ENCODE assay signal across 8 cellular contexts in genomic region chr16:9090960-9091866, GRCh38. TPM values are rescaled to one million over a fixed set of nuclear protein-coding genes. Genes with fewer than 3 reads are reported as not detected.
DNase-seq lines count a peak whose midpoint lies in the region; TF ChIP-seq lines count a peak whose summit lies in the region.

TSS of gene HAPSTR1 (plus strand) at chr16:9091644. CDS start at chr16:9092045, 401 bp downstream.

- peak; percentile 99 to 100 for DNase-seq in HAP-1 (ENCODE audit: low spot score in 2 of 2)
- DNase-seq in MM.1S: peak; percentile 100
- DNase-seq in SIG-M5 (lab: John Stamatoyannopoulos, UW): peak; percentile 94
- DNase-seq in activated gamma-delta T cell treated with Interleukin-2 at 50 U/mL for 16 hours: peak; percentile 99
- DNase-seq in fibroblast of villous mesenchyme (ENCODE audit: low read depth): peak; percentile 100
- peak; percentile 99 for DNase-seq in neural crest cell (ENCODE audit: low read depth, low spot score)

- H3K9ac ChIP-seq in ES-I3 (ENCODE audit: low read depth, low read length) (peak within 1 kb of the TSS; percentile 97), MM.1S (ENCODE audit: low read length) (peak within 1 kb of the TSS; percentile 91), stomach smooth muscle (ENCODE audit: low read length in 2 of 2) (peak within 1 kb of the TSS; percentile 90)

- peaks cover 22% of the 10 kb centered on the region for H3K4me1 ChIP-seq in ES-I3 (ENCODE audit: insufficient read depth, low read length)
- H3K4me1 ChIP-seq in HAP-1: peaks cover 17% of the 10 kb centered on the region
- H3K4me1 ChIP-seq in MM.1S (ENCODE audit: low read length): peaks cover 21% of the 10 kb centered on the region
- H3K4me1 ChIP-seq in stomach smooth muscle (ENCODE audit: control insufficient read depth, insufficient read depth, low read length): peaks cover 15% of the 10 kb centered on the region

- H3K36me3 Mint-ChIP-seq in neural crest cell (ENCODE audit: low read depth): peaks cover 10% of the 10 kb centered on the region

- H3K27me3 Mint-ChIP-seq in neural crest cell (ENCODE audit: low read depth): peaks cover 3% of the 10 kb centered on the region

- peak within 1 kb of the TSS; percentile 96 for H3K4me2 ChIP-seq in MM.1S (ENCODE audit: low read depth, low read length)

- H3K9me3 ChIP-seq in ES-I3 (ENCODE audit: control insufficient read depth, insufficient read depth, low read length) (no peaks in the 10 kb centered on the region), HAP-1 (no peaks in the 10 kb centered on the region), MM.1S (replicated peaks; ENCODE audit: insufficient read depth, low read length) (no peaks in the 10 kb centered on the region), stomach smooth muscle (ENCODE audit: control insufficient read depth in 2 of 2, low read length in 2 of 2) (no peaks in the 10 kb centered on the region)

- H3K9me3 Mint-ChIP-seq in neural crest cell: no peaks in the 10 kb centered on the region

- in situ Hi-C loops in HAP-1 (cut with MboI; ENCODE audit: low sequenced_read_pairs): no loop called here

- no peaks in the 10 kb centered on the region for H3K27me3 ChIP-seq in HAP-1 (ENCODE audit: low read depth)
- H3K27me3 ChIP-seq in MM.1S (replicated peaks; ENCODE audit: insufficient read depth, low read length): no peaks in the 10 kb centered on the region
- H3K27me3 ChIP-seq in stomach smooth muscle (ENCODE audit: control insufficient read depth in 1 of 2, insufficient read depth in 2 of 2, low read length in 2 of 2): no peaks in the 10 kb centered on the region

- peaks cover 39% of the 10 kb centered on the region for H3K4me1 Mint-ChIP-seq in neural crest cell

- H2AFZ ChIP-seq in MM.1S (ENCODE audit: low read length): peak within 1 kb of the TSS; percentile 94

- peaks cover 33% of the 10 kb centered on the region for H4K20me1 ChIP-seq in MM.1S (ENCODE audit: insufficient read depth, low read length)

- peak within 1 kb of the TSS; percentile 99 for H3K4me3 Mint-ChIP-seq in neural crest cell

- no peaks in the 10 kb centered on the region for H3K9me2 ChIP-seq in MM.1S (replicated peaks; ENCODE audit: insufficient read depth, low read length)

- peak within 1 kb of the TSS; percentile 68 for H3K27ac ChIP-seq in MM.1S (ENCODE audit: low read length)
- H3K27ac ChIP-seq in stomach smooth muscle (ENCODE audit: low read length): peak within 1 kb of the TSS; percentile 90

- peaks cover 47% of the 10 kb centered on the region for H3K79me2 ChIP-seq in MM.1S (ENCODE audit: low read length)

- no peak for TF ChIP-seq CTCF in MM.1S (IDR thresholded peaks at IDR 0.05; ENCODE audit: low read length)
- no peak for TF ChIP-seq CTCF in fibroblast of villous mesenchyme (IDR thresholded peaks at IDR 0.05; ENCODE audit: insufficient read depth, low read depth, low read length)
- TF ChIP-seq CTCF in neural crest cell (conservative IDR thresholded peaks at IDR 0.05): no peak

- H3K4me3 ChIP-seq in HAP-1 (peak within 1 kb of the TSS; percentile 91), MM.1S (ENCODE audit: low read length) (peak within 1 kb of the TSS; percentile 84), fibroblast of villous mesenchyme (ENCODE audit: low read depth, low read length) (peak within 1 kb of the TSS; percentile 97), stomach smooth muscle (ENCODE audit: low read length in 2 of 2) (peak within 1 kb of the TSS; percentile 88 to 94)

- H3K36me3 ChIP-seq in ES-I3 (ENCODE audit: insufficient read depth, low read length) (peaks cover 21% of the 10 kb centered on the region; the same call in 1 of the 2 replicates), HAP-1 (replicated peaks) (peaks cover 38% of the 10 kb centered on the region), MM.1S (replicated peaks; ENCODE audit: insufficient read depth, low read length) (peaks cover 10% of the 10 kb centered on the region; the same call in 1 of the 2 replicates), stomach smooth muscle (ENCODE audit: control insufficient read depth in 2 of 2, insufficient read depth in 2 of 2, low read length in 2 of 2) (peaks cover 2 to 4% of the 10 kb centered on the region in 2 donors)

- peak within 1 kb of the TSS; percentile 97 for H3K27ac Mint-ChIP-seq in neural crest cell (ENCODE audit: unreplicated experiment)

- H3F3A ChIP-seq in MM.1S (ENCODE audit: insufficient read depth, low read length): peaks cover 19% of the 10 kb centered on the region

RNA-seq across cellular contexts. Expression of gene HAPSTR1, which starts in this region (rescaled TPM):
- 86.8 and 87.0 TPM in 2 replicates for total RNA-seq in fibroblast of villous mesenchyme
- 80.1 and 81.1 TPM in 2 replicates for total RNA-seq in neural crest cell

Comparison
In these comparisons a context has a peak if more than half of its experiments do, and no peak if none do; other contexts are left out.
1. Peak in every context shown above with its lines: DNase-seq, H3K4me3 ChIP-seq and H3K27ac ChIP-seq.